ENCODE assay signal across 8 cellular contexts in the genomic region with DNA sequence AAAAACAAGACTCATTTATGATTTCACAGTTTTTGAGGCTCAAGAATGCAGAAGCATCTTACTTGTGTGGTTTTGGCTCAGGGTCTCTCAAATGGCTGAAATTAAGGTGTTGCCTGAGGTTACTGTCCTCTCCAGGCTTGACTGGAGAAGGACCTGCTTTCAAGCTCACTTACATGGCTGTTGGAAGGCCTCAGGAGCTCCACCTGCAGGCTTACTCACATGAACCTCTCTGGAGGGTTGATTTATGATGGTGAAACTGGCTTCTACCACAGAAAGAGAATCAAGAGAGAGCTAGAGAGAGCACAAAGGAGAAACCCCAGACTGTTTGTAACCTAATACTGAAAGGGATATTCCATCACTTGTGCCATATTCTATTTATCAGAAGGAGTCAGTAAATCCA. TPM values are rescaled to one million over a fixed set of nuclear protein-coding genes. Genes with fewer than 3 reads are reported as not detected.
DNase-seq lines count a peak whose midpoint lies in the region; ATAC-seq, FAIRE-seq and TF ChIP-seq lines count a peak whose summit lies in the region.

No MANE protein-coding gene starts in this region.

- FAIRE-seq in GM12891 (lab: Jason Lieb, UNC) = no peak

- DNase-seq in BE2C (peak; percentile 19), Kasumi-1 (lab: John Stamatoyannopoulos, UW) (peak; percentile 21 to 24), cerebellar cortex (ENCODE audit: low spot score) (peak; percentile 17), cortex of kidney (lab: John Stamatoyannopoulos, UW) (no peak), GM12891 (ENCODE audit: insufficient read length, low spot score) (no peak), ovary (no peak)
- DNase-seq in activated naive CD8-positive, alpha-beta T cell treated with anti-CD3 and anti-CD28 coated beads for 36 hours = no peak

- no peaks in the 10 kb centered on the region for H3K4me1 ChIP-seq in BE2C
- no peaks in the 10 kb centered on the region for H3K4me1 ChIP-seq in ovary (ENCODE audit: insufficient read depth)

- H3K9me3 ChIP-seq in BE2C (no peaks in the 10 kb centered on the region), ovary (no peaks in the 10 kb centered on the region)

- TF ChIP-seq CTCF in BE2C (IDR thresholded peaks at IDR 0.05; ENCODE audit: low read depth, low read length) (peak; percentile 37), ovary (IDR thresholded peaks at IDR 0.05) (no peak)

- TF ChIP-seq POLR2A in GM12891 (IDR thresholded peaks at IDR 0.05; ENCODE audit: low read depth, low read length) (no peak), ovary (IDR thresholded peaks at IDR 0.05) (no peak)

- H3K27me3 ChIP-seq in BE2C = peaks cover 21% of the 10 kb centered on the region
- H3K27me3 ChIP-seq in ovary = no peaks in the 10 kb centered on the region

- H3K27me3 Mint-ChIP-seq in activated naive CD8-positive, alpha-beta T cell treated with anti-CD3 and anti-CD28 coated beads for 36 hours = peaks cover 24% of the 10 kb centered on the region

- H3K36me3 Mint-ChIP-seq in activated naive CD8-positive, alpha-beta T cell treated with anti-CD3 and anti-CD28 coated beads for 36 hours = no peaks in the 10 kb centered on the region

- peak; percentile 74 for ATAC-seq in GM19023 (IDR thresholded peaks at IDR 0.05; ENCODE audit: unreplicated experiment)

- H3K27ac ChIP-seq in ovary = no peak overlapping the region

- no peaks in the 10 kb centered on the region for H3K4me1 Mint-ChIP-seq in activated naive CD8-positive, alpha-beta T cell treated with anti-CD3 and anti-CD28 coated beads for 36 hours

- intact Hi-C loops in ovary (cut with DNase I) = no loop called here

- H3K27ac Mint-ChIP-seq in activated naive CD8-positive, alpha-beta T cell treated with anti-CD3 and anti-CD28 coated beads for 36 hours = no peak overlapping the region

- no peak for TF ChIP-seq EP300 in ovary (IDR thresholded peaks at IDR 0.05)

- no peak overlapping the region for H3K4me3 Mint-ChIP-seq in activated naive CD8-positive, alpha-beta T cell treated with anti-CD3 and anti-CD28 coated beads for 36 hours

- no peak overlapping the region for H3K4me3 ChIP-seq in BE2C (ENCODE audit: low read depth, low read length)
- no peak overlapping the region for H3K4me3 ChIP-seq in ovary

- no peaks in the 10 kb centered on the region for H3K9me3 Mint-ChIP-seq in activated naive CD8-positive, alpha-beta T cell treated with anti-CD3 and anti-CD28 coated beads for 36 hours

- H3K36me3 ChIP-seq in BE2C = no peaks in the 10 kb centered on the region
- H3K36me3 ChIP-seq in ovary = no peaks in the 10 kb centered on the region

TF ChIP-seq in GM12891, 5 proteins besides CTCF, POLR2A, EP300 and RAD21:
- TF ChIP-seq SPI1 (IDR thresholded peaks at IDR 0.05; ENCODE audit: low read depth, low read length) (no peak), POU2F2 (IDR thresholded peaks at IDR 0.05; ENCODE audit: low read depth, low read length) (no peak), POLR2AphosphoS5 (IDR thresholded peaks at IDR 0.05; ENCODE audit: low read depth, low read length) (no peak), PAX5 (IDR thresholded peaks at IDR 0.05; ENCODE audit: insufficient read depth, low read length, severe bottlenecking) (no peak), TAF1 (IDR thresholded peaks at IDR 0.05; ENCODE audit: low read depth, low read length) (no peak)
TF ChIP-seq in GM12891: peak in this region for 0.

RNA-seq across cellular contexts. Expression of a gene that starts 6.2 kb away (rescaled TPM):
- polyA plus RNA-seq in BE2C (2012; ENCODE audit: insufficient read depth, insufficient read length, low read depth) = 0.54 TPM
- polyA plus RNA-seq in GM12891 (2012; ENCODE audit: low read depth, missing spikeins) = 0.05 TPM
- 10 to 100 TPM in 1 of 7 donors, 1 to 10 TPM in 5, under 1 TPM in 1; 0.83 to 13.0 (median 2.4) TPM for total RNA-seq in ovary
- under 1 TPM; 0.36 to 0.93 TPM for polyA plus RNA-seq in ovary
- total RNA-seq in activated naive CD8-positive, alpha-beta T cell treated with anti-CD3 and anti-CD28 coated beads for 36 hours = not detected

Comparison
In these comparisons a context has a peak if more than half of its experiments do, and no peak if none do; other contexts are left out.
1. DNase-seq: peak in BE2C (single experiment), Kasumi-1 (2 of 2) and cerebellar cortex (single experiment); none in cortex of kidney (single experiment), GM12891 (single experiment), ovary (0 of 5) and activated naive CD8-positive, alpha-beta T cell treated with anti-CD3 and anti-CD28 coated beads for 36 hours (single experiment).